In the genomic region with DNA sequence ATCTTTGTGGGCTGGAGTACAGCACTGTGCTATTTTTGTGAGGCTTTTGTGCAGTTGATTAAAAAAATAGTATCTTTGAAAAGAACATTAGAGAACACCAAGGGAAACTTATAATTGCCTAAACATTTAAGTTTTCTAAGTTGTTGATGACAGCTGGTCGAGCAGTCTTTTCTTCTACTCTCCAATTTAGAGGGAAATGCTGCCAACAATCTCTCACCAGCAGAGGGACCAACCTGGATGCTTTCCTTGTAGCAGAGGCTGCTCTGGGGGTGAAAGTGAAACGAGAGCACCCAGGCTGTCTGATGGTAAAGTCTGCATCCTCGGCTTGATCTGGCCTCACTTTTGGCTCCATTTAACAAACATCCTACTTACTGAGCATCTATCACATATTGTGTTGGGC, we compare ENCODE assay signal across 7 cellular contexts.
DNase-seq lines count a peak whose midpoint lies in the region; ATAC-seq lines count a peak whose summit lies in the region.

No MANE protein-coding gene starts in this region.

- H3K9me3 Mint-ChIP-seq in activated naive CD4-positive, alpha-beta T cell treated with anti-CD3 and anti-CD28 coated beads, Interleukin-2, amount 50 U/mL, for 72 hours, result peaks cover 0 to 12% of the 10 kb centered on the region in 2 donors

- ATAC-seq in GM18868 (IDR thresholded peaks at IDR 0.05; ENCODE audit: unreplicated experiment), result peak; percentile 93
- peak; percentile 87 for ATAC-seq in HG02610 (IDR thresholded peaks at IDR 0.05; ENCODE audit: unreplicated experiment)
- no peak for ATAC-seq in activated naive CD4-positive, alpha-beta T cell treated with anti-CD3 and anti-CD28 coated beads, Interleukin-2, amount 50 U/mL, for 72 hours
- no peak for ATAC-seq in HG03097 (IDR thresholded peaks at IDR 0.05; ENCODE audit: low FRiP score, unreplicated experiment)

- peak; percentile 14 for DNase-seq in NCI-H226
- DNase-seq in iPS DF 19.7 (ENCODE audit: low read depth, low spot score), result peak; percentile 28
- DNase-seq in activated naive CD4-positive, alpha-beta T cell treated with anti-CD3 and anti-CD28 coated beads, Interleukin-2, amount 50 U/mL, for 72 hours (ENCODE audit: low spot score in 2 of 2), result no peak
- DNase-seq in NCI-H2171 treated with DMSO at 0.1 percent for 48 hours (lab: John Stamatoyannopoulos, UW), result no peak

- H3K27ac Mint-ChIP-seq in activated naive CD4-positive, alpha-beta T cell treated with anti-CD3 and anti-CD28 coated beads, Interleukin-2, amount 50 U/mL, for 72 hours, result no peak overlapping the region

- no peaks in the 10 kb centered on the region for H3K36me3 Mint-ChIP-seq in activated naive CD4-positive, alpha-beta T cell treated with anti-CD3 and anti-CD28 coated beads, Interleukin-2, amount 50 U/mL, for 72 hours

Comparison
In these comparisons a context has a peak if more than half of its experiments do, and no peak if none do; other contexts are left out.
1. ATAC-seq: peak in GM18868 (single experiment) and HG02610 (single experiment); none in activated naive CD4-positive, alpha-beta T cell treated with anti-CD3 and anti-CD28 coated beads, Interleukin-2, amount 50 U/mL, for 72 hours (0 of 2) and HG03097 (single experiment).
2. DNase-seq: peak in NCI-H226 (single experiment) and iPS DF 19.7 (single experiment); none in activated naive CD4-positive, alpha-beta T cell treated with anti-CD3 and anti-CD28 coated beads, Interleukin-2, amount 50 U/mL, for 72 hours (0 of 2) and NCI-H2171 treated with DMSO at 0.1 percent for 48 hours (single experiment).